ENCODE assay signal across 8 cellular contexts in the genomic region with DNA sequence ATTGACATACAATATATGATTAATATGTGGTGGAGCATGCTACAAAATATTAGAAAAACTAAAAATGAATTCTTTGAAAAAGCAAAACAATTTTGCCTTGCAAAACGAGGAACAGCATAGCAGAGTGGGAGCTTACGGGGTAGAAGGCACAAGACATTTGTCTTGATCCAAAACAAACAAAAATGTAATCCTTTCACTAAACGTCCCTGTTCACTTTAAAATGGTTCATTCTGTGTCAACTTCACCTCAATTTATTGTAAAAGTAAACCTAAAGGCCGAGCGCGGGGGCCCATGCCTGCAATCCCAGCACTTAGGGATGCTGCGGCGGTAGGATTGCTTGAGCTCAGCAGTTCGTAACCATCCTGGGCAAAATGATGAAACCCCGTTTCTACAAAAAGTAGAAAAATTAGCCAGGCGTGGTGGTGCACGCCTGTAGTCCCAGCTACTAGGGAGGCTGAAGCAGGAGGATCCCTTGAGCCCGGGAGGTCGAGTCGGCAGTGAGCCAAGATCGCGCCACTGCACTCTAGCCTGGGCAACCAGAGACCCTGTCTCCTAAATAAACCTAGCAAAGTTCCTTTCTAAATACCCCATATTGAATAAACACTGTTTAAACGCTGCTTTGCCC. TPM values are rescaled to one million over a fixed set of nuclear protein-coding genes. Genes with fewer than 3 reads are reported as not detected.
DNase-seq lines count a peak whose midpoint lies in the region; TF ChIP-seq lines count a peak whose summit lies in the region.

No MANE protein-coding gene starts in this region.

- no peak for DNase-seq in Calu3
- no peak for DNase-seq in endodermal cell
- no peak for DNase-seq in stimulated activated CD4-positive, alpha-beta T cell treated with anti-CD3 and anti-CD28 coated beads, Interleukin-4, amount 100 ng/mL, for 24 hours
- DNase-seq in hepatic stellate cell (ENCODE audit: low spot score), result no peak
- DNase-seq in central memory CD4-positive, alpha-beta T cell, result no peak
- no peak for DNase-seq in AG08396 (ENCODE audit: low spot score)

- H3K27ac Mint-ChIP-seq in Calu3 (ENCODE audit: unreplicated experiment) (peak overlapping the region; percentile 84), endodermal cell (peak overlapping the region; percentile 92)

- H4K20me1 ChIP-seq in OCI-LY1 (ENCODE audit: insufficient read depth, low read length), result no peaks in the 10 kb centered on the region

- no peaks in the 10 kb centered on the region for H3K9me2 ChIP-seq in OCI-LY1 (ENCODE audit: low read depth, low read length)

- H3K4me3 ChIP-seq in OCI-LY1 (ENCODE audit: low read depth, low read length, poor library complexity, severe bottlenecking) (peak overlapping the region; percentile 85), endodermal cell (ENCODE audit: low read length) (peak overlapping the region; percentile 90), parathyroid adenoma (ENCODE audit: low read depth, low read length) (peak overlapping the region; percentile 56)

- H3K27ac ChIP-seq in OCI-LY1 (ENCODE audit: low read depth, low read length, poor library complexity, severe bottlenecking) (peak overlapping the region; percentile 97), endodermal cell (ENCODE audit: low read depth, low read length) (no peak overlapping the region), parathyroid adenoma (no peak overlapping the region)

- H3K27me3 Mint-ChIP-seq in Calu3 (ENCODE audit: unreplicated experiment) (no peaks in the 10 kb centered on the region), endodermal cell (ENCODE audit: insufficient read depth) (no peaks in the 10 kb centered on the region)

- CTCF ChIA-PET in Calu3 (lab: Charles Lee), result no interaction called here

- TF ChIP-seq CTCF in Calu3 (IDR thresholded peaks at IDR 0.05; ENCODE audit: unreplicated experiment) (no peak), OCI-LY1 (IDR thresholded peaks at IDR 0.05; ENCODE audit: low read length) (no peak), endodermal cell (conservative IDR thresholded peaks at IDR 0.05) (no peak), parathyroid adenoma (IDR thresholded peaks at IDR 0.05) (no peak)

- TSS peak; percentile 32 for BruUV-seq in Calu3 (replicated peaks; lab: Mats Ljungman, UMichigan)

- H3K36me3 ChIP-seq in OCI-LY1 (ENCODE audit: insufficient read depth, low read length) (no peaks in the 10 kb centered on the region; the same call in 1 of the 2 replicates), endodermal cell (ENCODE audit: control insufficient read depth, insufficient read depth, low read length) (peaks cover 8% of the 10 kb centered on the region), parathyroid adenoma (ENCODE audit: control insufficient read depth, insufficient read depth, low read length) (no peaks in the 10 kb centered on the region)

- H3K27me3 ChIP-seq in OCI-LY1 (ENCODE audit: insufficient read depth, low read length) (no peaks in the 10 kb centered on the region), endodermal cell (ENCODE audit: control insufficient read depth, insufficient read depth, low read length, poor library complexity, severe bottlenecking) (no peaks in the 10 kb centered on the region), parathyroid adenoma (ENCODE audit: control insufficient read depth, insufficient read depth, low read length) (no peaks in the 10 kb centered on the region)

- peak overlapping the region; percentile 75 for H3K4me3 Mint-ChIP-seq in Calu3 (ENCODE audit: low read depth, unreplicated experiment)
- peak overlapping the region; percentile 76 for H3K4me3 Mint-ChIP-seq in endodermal cell

- H3K36me3 Mint-ChIP-seq in Calu3 (ENCODE audit: insufficient read depth, unreplicated experiment) (peaks cover 33% of the 10 kb centered on the region), endodermal cell (ENCODE audit: low read depth) (peaks cover 19% of the 10 kb centered on the region)

- H3K9me3 Mint-ChIP-seq in Calu3 (ENCODE audit: low read depth, unreplicated experiment) (no peaks in the 10 kb centered on the region), endodermal cell (no peaks in the 10 kb centered on the region)

- H3K4me2 ChIP-seq in OCI-LY1 (ENCODE audit: low read length), result peak overlapping the region; percentile 99
- H3K4me2 ChIP-seq in parathyroid adenoma (ENCODE audit: low read length), result peak overlapping the region; percentile 74

- H3F3A ChIP-seq in OCI-LY1 (ENCODE audit: insufficient read depth, low read length), result no peaks in the 10 kb centered on the region; the same call in 1 of the 2 replicates

- 88 to 95% methylated on average over 16 to 18 of the region's 18 CpGs for WGBS in endodermal cell (ENCODE audit: insufficient coverage in 1 of 2, insufficient read length in 1 of 2), 2 experiments

- H3K9ac ChIP-seq in OCI-LY1 (ENCODE audit: low read length), result peak overlapping the region; percentile 99
- peak overlapping the region; percentile 96 for H3K9ac ChIP-seq in endodermal cell (ENCODE audit: extremely low read depth, low read length, poor library complexity, severe bottlenecking)
- H3K9ac ChIP-seq in parathyroid adenoma, result no peak overlapping the region

- H3K4me1 Mint-ChIP-seq in Calu3 (ENCODE audit: low read depth, unreplicated experiment) (peaks cover 16% of the 10 kb centered on the region), endodermal cell (peaks cover 10% of the 10 kb centered on the region)

- peaks cover 68% of the 10 kb centered on the region for H3K4me1 ChIP-seq in OCI-LY1 (ENCODE audit: insufficient read depth, low read length, severe bottlenecking)
- H3K4me1 ChIP-seq in endodermal cell (ENCODE audit: control insufficient read depth, insufficient read depth, low read length), result peaks cover 3% of the 10 kb centered on the region
- H3K4me1 ChIP-seq in parathyroid adenoma, result peaks cover 4% of the 10 kb centered on the region

- H2AFZ ChIP-seq in OCI-LY1 (ENCODE audit: low read length) (no peak overlapping the region), parathyroid adenoma (no peak overlapping the region)

- intact Hi-C loops in Calu3 (cut with micrococcal nuclease; ENCODE audit: unreplicated experiment), result loop anchor here (5.0 kb wide), 2 partner anchors 37 to 122 kb away; no protein-coding TSS in a partner anchor

- H3K79me2 ChIP-seq in OCI-LY1 (ENCODE audit: insufficient read depth, low read length) (peaks cover 26% of the 10 kb centered on the region), parathyroid adenoma (peaks cover 3% of the 10 kb centered on the region)

- H3K9me3 ChIP-seq in OCI-LY1 (ENCODE audit: low read length) (no peaks in the 10 kb centered on the region), endodermal cell (ENCODE audit: control insufficient read depth, low read length) (peaks cover 17% of the 10 kb centered on the region), parathyroid adenoma (ENCODE audit: control insufficient read depth, low read length) (no peaks in the 10 kb centered on the region)

RNA-seq across cellular contexts. Expression of gene PRDM10, which starts 2.0 kb away (rescaled TPM):
- total RNA-seq in Calu3 (2022) (5.0 and 8.1 TPM in 2 replicates), endodermal cell (10 to 100 TPM; 15.9 to 16.4 TPM)
- polyA plus RNA-seq in endodermal cell (2013, experiment 1 of 2), result 9.9 TPM
- polyA plus RNA-seq in endodermal cell (2013, experiment 2 of 2), result 9.7 TPM
